Comparison of ENCODE assay signal across 1 cellular context in genomic region chr1:234969630-234970370, GRCh38.
TF ChIP-seq lines count a peak whose summit lies in the region.

No MANE protein-coding gene starts in this region.

TF ChIP-seq in GM12878, 131 proteins besides CTCF, POLR2A, EP300 and RAD21 (continued from another document):
- TF ChIP-seq ZNF274 (IDR thresholded peaks at IDR 0.05; ENCODE audit: insufficient read depth, insufficient read length) = no peak
- peak; percentile 19 for TF ChIP-seq RELA (IDR thresholded peaks at IDR 0.05; ENCODE audit: borderline replicate concordance, partially characterized antibody)
- TF ChIP-seq BHLHE40 (IDR thresholded peaks at IDR 0.05; ENCODE audit: borderline replicate concordance in 1 of 2, low read depth in 2 of 2, low read length in 1 of 2) = 0 out of 4 replicates have a peak, but pooled peaks of 1 of the 2 experiments have one; percentile 26
- TF ChIP-seq USF2 (IDR thresholded peaks at IDR 0.05; ENCODE audit: borderline replicate concordance, low read depth, low read length) = no peak
- 0 out of 2 replicates have a peak, but pooled peaks have one; percentile 43 for TF ChIP-seq TCF12 (IDR thresholded peaks at IDR 0.05; ENCODE audit: low read depth, low read length)
- TF ChIP-seq MLLT1 (IDR thresholded peaks at IDR 0.05) = peak; percentile 32; the same call in 1 of the 2 replicates
- peak; percentile 46; the same call in 1 of the 2 replicates for TF ChIP-seq SMARCA5 (IDR thresholded peaks at IDR 0.05)
- TF ChIP-seq SMC3 (IDR thresholded peaks at IDR 0.05; ENCODE audit: borderline replicate concordance, low read length) = 0 out of 2 replicates have a peak, but pooled peaks have one; percentile 3
TF ChIP-seq in GM12878: peak in this region for 9.
